18 cellular contexts compared by ENCODE assay signal in the genomic region with DNA sequence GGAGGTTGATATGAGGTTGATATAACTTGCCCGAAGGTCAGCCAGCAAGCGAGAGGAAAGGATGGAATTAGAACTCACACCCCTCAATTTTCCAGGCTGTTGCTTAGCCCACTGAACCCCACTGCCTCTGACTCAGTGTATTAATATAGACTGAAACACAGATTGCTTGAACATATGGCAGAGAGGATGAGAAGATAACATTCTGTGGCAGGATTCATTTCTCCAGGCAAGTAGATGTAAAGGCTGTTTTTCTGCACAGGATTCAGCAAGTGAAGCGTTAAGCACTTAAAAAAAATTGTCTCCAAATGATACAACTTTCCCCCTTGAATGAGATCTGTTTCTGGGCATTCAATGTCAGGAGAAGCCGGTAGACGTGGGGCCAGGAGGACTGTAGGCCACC.
"Had no signal": no experiment of that assay in that cellular context is flagged by ENCODE, and none has a peak within 500 bp of the region (broad histone marks: within the 10 kb centered on the region; RNA-seq: fewer than 3 reads in every experiment).

No MANE protein-coding gene starts in this region.

- H3K27me3 Mint-ChIP-seq: stimulated activated memory B cell treated with anti-CD40 and anti-IgM and Interleukin-4, amounts not matched to agents 10 μg/mL and 1 μg/mL and 100 μg/mL, for 72 hours; stimulated activated naive CD8-positive, alpha-beta T cell treated with anti-CD3 and anti-CD28 coated beads, Interleukin-15, Interleukin-2, amounts not matched to agents 100 ng/mL and 50 ng/mL, for 24 hours had no signal

- H3K9me3 Mint-ChIP-seq: stimulated activated memory B cell treated with anti-CD40 and anti-IgM and Interleukin-4, amounts not matched to agents 10 μg/mL and 1 μg/mL and 100 μg/mL, for 72 hours; stimulated activated naive CD8-positive, alpha-beta T cell treated with anti-CD3 and anti-CD28 coated beads, Interleukin-15, Interleukin-2, amounts not matched to agents 100 ng/mL and 50 ng/mL, for 24 hours had no signal

- H3K36me3 Mint-ChIP-seq: naive thymus-derived CD4-positive, alpha-beta T cell; stimulated activated memory B cell treated with anti-CD40 and anti-IgM and Interleukin-4, amounts not matched to agents 10 μg/mL and 1 μg/mL and 100 μg/mL, for 72 hours had no signal

- DNase-seq: dorsolateral prefrontal cortex; effector CD8-positive, alpha-beta T cell; foreskin melanocyte; heart left ventricle; kidney glomerular epithelial cell; mammary epithelial cell; naive thymus-derived CD4-positive, alpha-beta T cell; posterior cingulate gyrus; spleen; stimulated activated CD4-positive, alpha-beta T cell treated with anti-CD3 and anti-CD28 coated beads, Interleukin-15, amount 100 ng/mL, for 24 hours; stimulated activated CD4-positive, alpha-beta T cell treated with anti-CD3 and anti-CD28 coated beads, Interleukin-1b, Interleukin-23, amount 100 ng/mL, for 48 hours; stimulated activated CD4-positive, alpha-beta T cell treated with anti-CD3 and anti-CD28 coated beads, Interleukin-4, amount 100 ng/mL, for 24 hours; testis; upper lobe of right lung had no signal

- H3K4me1 Mint-ChIP-seq: naive thymus-derived CD4-positive, alpha-beta T cell; stimulated activated memory B cell treated with anti-CD40 and anti-IgM and Interleukin-4, amounts not matched to agents 10 μg/mL and 1 μg/mL and 100 μg/mL, for 72 hours had no signal

- ATAC-seq: heart left ventricle; left lobe of liver; naive thymus-derived CD4-positive, alpha-beta T cell; sciatic nerve; stimulated activated memory B cell treated with anti-CD40 and anti-IgM and Interleukin-4, amounts not matched to agents 10 μg/mL and 1 μg/mL and 100 μg/mL, for 72 hours; upper lobe of right lung had no signal

- H3K4me3 Mint-ChIP-seq: naive thymus-derived CD4-positive, alpha-beta T cell; stimulated activated memory B cell treated with anti-CD40 and anti-IgM and Interleukin-4, amounts not matched to agents 10 μg/mL and 1 μg/mL and 100 μg/mL, for 72 hours; stimulated activated naive CD8-positive, alpha-beta T cell treated with anti-CD3 and anti-CD28 coated beads, Interleukin-15, Interleukin-2, amounts not matched to agents 100 ng/mL and 50 ng/mL, for 24 hours had no signal

- H3K27ac Mint-ChIP-seq: naive thymus-derived CD4-positive, alpha-beta T cell; stimulated activated memory B cell treated with anti-CD40 and anti-IgM and Interleukin-4, amounts not matched to agents 10 μg/mL and 1 μg/mL and 100 μg/mL, for 72 hours; stimulated activated naive CD8-positive, alpha-beta T cell treated with anti-CD3 and anti-CD28 coated beads, Interleukin-15, Interleukin-2, amounts not matched to agents 100 ng/mL and 50 ng/mL, for 24 hours had no signal
